Comparison of ENCODE assay signal across 12 cellular contexts in the genomic region with DNA sequence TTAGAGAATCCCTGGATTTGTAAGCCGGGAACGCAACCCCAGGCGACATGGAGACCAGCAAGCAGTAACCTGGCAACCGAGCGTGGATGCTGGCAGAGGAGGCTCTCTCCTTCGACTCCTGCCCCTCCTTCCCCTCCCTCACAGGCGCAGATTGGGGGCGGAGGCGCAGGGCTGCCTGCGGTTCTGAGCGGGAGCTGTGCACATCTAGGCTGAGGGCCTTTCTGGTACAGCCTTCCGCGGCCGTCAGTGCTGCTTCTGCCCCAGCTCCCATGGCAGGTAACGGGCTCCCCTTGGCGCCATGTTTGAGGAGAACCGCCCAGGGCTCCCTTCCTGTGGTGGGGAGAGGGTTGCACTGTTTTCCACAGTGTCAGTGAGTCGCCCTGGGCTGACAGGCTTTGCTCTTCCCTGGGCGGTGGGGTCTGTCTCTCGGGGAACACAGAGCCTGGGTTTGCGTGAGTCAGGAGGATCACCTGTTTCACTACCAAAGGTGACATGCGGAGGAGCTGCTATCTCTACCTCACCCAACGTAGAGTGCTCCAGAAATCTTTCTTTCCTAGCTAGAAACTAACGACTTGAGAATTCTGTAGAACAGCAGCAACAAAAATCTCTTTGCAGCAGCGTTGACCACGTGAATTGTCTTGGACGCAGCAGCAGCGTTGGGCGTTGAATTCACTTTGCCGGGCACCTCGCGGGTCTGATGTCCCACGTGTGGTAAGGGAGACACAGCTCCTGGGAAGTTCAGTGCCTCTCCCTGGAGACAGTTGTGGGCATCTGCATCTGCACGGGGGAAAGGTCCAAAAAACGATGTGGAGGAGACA.
DNase-seq lines count a peak whose midpoint lies in the region; ATAC-seq and TF ChIP-seq lines count a peak whose summit lies in the region.
"Had no signal": no experiment of that assay in that cellular context is flagged by ENCODE, and none has a peak within 500 bp of the region (broad histone marks: within the 10 kb centered on the region; RNA-seq: fewer than 3 reads in every experiment).

No MANE protein-coding gene starts in this region.

- ATAC-seq in left lobe of liver (no peak), GM21360 (IDR thresholded peaks at IDR 0.05; ENCODE audit: unreplicated experiment) (no peak)
- ATAC-seq: gastrocnemius medialis had no signal

- no peak overlapping the region for H3K4me3 Mint-ChIP-seq in osteocyte (ENCODE audit: unreplicated experiment)

- H3K27ac Mint-ChIP-seq in osteocyte (ENCODE audit: unreplicated experiment), result no peak overlapping the region

- peaks cover 11% of the 10 kb centered on the region for H3K9me3 Mint-ChIP-seq in osteocyte (ENCODE audit: unreplicated experiment)

- DNase-seq in DMS53 (lab: John Stamatoyannopoulos, UW) (peak; percentile 39), DMS53 treated with DMSO at 0.1 percent for 48 hours (lab: John Stamatoyannopoulos, UW; ENCODE audit: unreplicated experiment) (no peak), NCI-H2227 (lab: John Stamatoyannopoulos, UW; ENCODE audit: unreplicated experiment) (peak; percentile 90), globus pallidus (ENCODE audit: low spot score) (peak; percentile 11), osteocyte (ENCODE audit: extremely low spot score, unreplicated experiment) (peak; percentile 82), left lobe of liver (ENCODE audit: low spot score) (no peak)
- DNase-seq in activated naive CD4-positive, alpha-beta T cell treated with Interleukin-2 at 50 U/mL for 16 hours, result no peak
- DNase-seq: gastrocnemius medialis; GOT3; NK-92 treated with Interleukin-12 subunit alpha and Interleukin-12 subunit beta, amount 100 ng/mL, for 24 hours; stimulated activated naive CD4-positive, alpha-beta T cell had no signal

- H3K27me3 Mint-ChIP-seq in osteocyte (ENCODE audit: unreplicated experiment), result no peaks in the 10 kb centered on the region

- H3K36me3 Mint-ChIP-seq in osteocyte (ENCODE audit: unreplicated experiment), result no peaks in the 10 kb centered on the region

- no peak for TF ChIP-seq CTCF in osteocyte (IDR thresholded peaks at IDR 0.05)

- H3K4me1 Mint-ChIP-seq in osteocyte (ENCODE audit: unreplicated experiment), result no peaks in the 10 kb centered on the region

Comparison
In these comparisons a context has a peak if more than half of its experiments do, and no peak if none do; other contexts are left out.
1. DNase-seq: peak in DMS53 (single experiment), NCI-H2227 (single experiment), globus pallidus (single experiment) and osteocyte (single experiment); none in DMS53 treated with DMSO at 0.1 percent for 48 hours (single experiment), left lobe of liver (single experiment) and activated naive CD4-positive, alpha-beta T cell treated with Interleukin-2 at 50 U/mL for 16 hours (single experiment).